ENCODE assay signal across 9 cellular contexts in genomic region chr17:80261895-80262279, GRCh38. TPM values are rescaled to one million over a fixed set of nuclear protein-coding genes. Genes with fewer than 3 reads are reported as not detected.
DNase-seq lines count a peak whose midpoint lies in the region; ATAC-seq and TF ChIP-seq lines count a peak whose summit lies in the region.
"Had no signal": no experiment of that assay in that cellular context is flagged by ENCODE, and none has a peak within 500 bp of the region (broad histone marks: within the 10 kb centered on the region; RNA-seq: fewer than 3 reads in every experiment).

No MANE protein-coding gene starts in this region.

- intact Hi-C loops in CD4-positive, alpha-beta T cell (cut with DNase I, micrococcal nuclease) = loop anchor here (2.0 to 10.0 kb wide), 3 partner anchors 43 to 1253 kb away; partner anchors contain the start of genes ACTG1 (in 1 of the 2) and EIF4A3 (in 1 of the 2)
- intact Hi-C loops in PC-3 (cut with micrococcal nuclease) = no loop called here

- POLR2A ChIA-PET in CD4-positive, alpha-beta T cell (lab: Charles Lee) = interaction anchor here (0.6 to 2.1 kb wide), 5 partner anchors 9 to 42 kb away, joined by 3 to 11 read pairs (median 3); partner anchors contain the start of genes SGSH and SLC26A11
- POLR2A ChIA-PET in PC-3 (lab: Charles Lee; ENCODE audit: unreplicated experiment) = no interaction called here

- H2BK12ac ChIP-seq in neuronal stem cell (ENCODE audit: low read length) = peak overlapping the region; percentile 4

- no peak overlapping the region for H3K14ac ChIP-seq in neuronal stem cell (ENCODE audit: low read length)

- H3K9me2 ChIP-seq in PC-3 (replicated peaks; ENCODE audit: low read length) = no peaks in the 10 kb centered on the region

- no peak overlapping the region for H3K23ac ChIP-seq in neuronal stem cell (ENCODE audit: low read depth, low read length, poor library complexity)

- no peak for DNase-seq in CD4-positive, alpha-beta T cell
- DNase-seq in PC-3 = no peak
- DNase-seq in endodermal cell = no peak
- DNase-seq in neuronal stem cell (ENCODE audit: low spot score) = no peak
- DNase-seq in DMS 273 treated with DMSO at 0.1 percent for 48 hours (lab: John Stamatoyannopoulos, UW) = no peak
- no peak for DNase-seq in D341Med (ENCODE audit: low spot score)
- DNase-seq in midbrain (lab: John Stamatoyannopoulos, UW) = no peak
- DNase-seq: NCI-H187 treated with DMSO at 0.1 percent for 48 hours had no signal

- peak overlapping the region; percentile 100 for H3K4me2 ChIP-seq in PC-3 (ENCODE audit: low read length)
- H3K4me2 ChIP-seq in neuronal stem cell (ENCODE audit: insufficient read depth, low read length, poor library complexity, severe bottlenecking) = peak overlapping the region; percentile 77

- 36 to 45% methylated on average over 7 to 8 of the region's 8 CpGs for WGBS in endodermal cell (ENCODE audit: insufficient coverage in 1 of 2, insufficient read length in 1 of 2), 2 experiments
- no CpG with 5 or more reads among the region's 8 CpGs for WGBS in neuronal stem cell (ENCODE audit: extremely low coverage in 2 of 2, insufficient read length in 2 of 2, insufficient replicate concordance in 1 of 2), 2 donors

- H3K27me3 Mint-ChIP-seq in CD4-positive, alpha-beta T cell = no peaks in the 10 kb centered on the region
- H3K27me3 Mint-ChIP-seq in endodermal cell (ENCODE audit: insufficient read depth) = no peaks in the 10 kb centered on the region

- no TSS peak for BruUV-seq in PC-3 (replicated peaks; lab: Mats Ljungman, UMichigan)

- peaks cover 26% of the 10 kb centered on the region for H3K79me2 ChIP-seq in PC-3 (ENCODE audit: low read length)

- peak overlapping the region; percentile 100 for H3K9ac ChIP-seq in PC-3 (ENCODE audit: low read length)
- peak overlapping the region; percentile 94 for H3K9ac ChIP-seq in endodermal cell (ENCODE audit: extremely low read depth, low read length, poor library complexity, severe bottlenecking)
- H3K9ac ChIP-seq in neuronal stem cell (ENCODE audit: low read depth, low read length, poor library complexity) = no peak overlapping the region

- no peak overlapping the region for H4K91ac ChIP-seq in neuronal stem cell (ENCODE audit: low read depth, low read length, poor library complexity)

- peak overlapping the region; percentile 57 for H3K4ac ChIP-seq in neuronal stem cell (ENCODE audit: low read length)

- H3K4me3 Mint-ChIP-seq in CD4-positive, alpha-beta T cell = peak overlapping the region; percentile 92
- peak overlapping the region; percentile 82 for H3K4me3 Mint-ChIP-seq in endodermal cell

- peaks cover 56% of the 10 kb centered on the region for H3K4me1 Mint-ChIP-seq in CD4-positive, alpha-beta T cell (ENCODE audit: low read depth)
- H3K4me1 Mint-ChIP-seq in endodermal cell = peaks cover 31% of the 10 kb centered on the region

- H4K8ac ChIP-seq in neuronal stem cell (ENCODE audit: low read depth, low read length) = no peak overlapping the region

- H3K36me3 Mint-ChIP-seq in CD4-positive, alpha-beta T cell (ENCODE audit: low read depth) = peaks cover 29% of the 10 kb centered on the region
- peaks cover 19% of the 10 kb centered on the region for H3K36me3 Mint-ChIP-seq in endodermal cell (ENCODE audit: low read depth)

- H2AK5ac ChIP-seq in neuronal stem cell (ENCODE audit: low read depth, low read length) = no peak overlapping the region

- H3K27me3 ChIP-seq in CD4-positive, alpha-beta T cell (ENCODE audit: control insufficient read depth, insufficient read depth, low read length) = no peaks in the 10 kb centered on the region
- H3K27me3 ChIP-seq in PC-3 (ENCODE audit: low read length) = no peaks in the 10 kb centered on the region
- H3K27me3 ChIP-seq in endodermal cell (ENCODE audit: control insufficient read depth, insufficient read depth, low read length, poor library complexity, severe bottlenecking) = no peaks in the 10 kb centered on the region
- no peaks in the 10 kb centered on the region for H3K27me3 ChIP-seq in neuronal stem cell (ENCODE audit: control insufficient read depth in 3 of 3, insufficient read depth in 3 of 3, low read depth in 1 of 3, low read length in 3 of 3)

- H2BK120ac ChIP-seq in neuronal stem cell (ENCODE audit: low read depth, low read length) = no peak overlapping the region

- no peaks in the 10 kb centered on the region for H3K9me3 Mint-ChIP-seq in CD4-positive, alpha-beta T cell
- H3K9me3 Mint-ChIP-seq in endodermal cell = no peaks in the 10 kb centered on the region

- no peak for ATAC-seq in CD4-positive, alpha-beta T cell (ENCODE audit: poor library complexity)
- ATAC-seq in PC-3 (no peak), GM21360 (IDR thresholded peaks at IDR 0.05; ENCODE audit: unreplicated experiment) (no peak)

- peaks cover 25% of the 10 kb centered on the region for H3K4me1 ChIP-seq in PC-3 (ENCODE audit: insufficient read depth, low read length)
- peaks cover 15% of the 10 kb centered on the region for H3K4me1 ChIP-seq in endodermal cell (ENCODE audit: control insufficient read depth, insufficient read depth, low read length)
- peaks cover 17 to 26% of the 10 kb centered on the region in 2 donors for H3K4me1 ChIP-seq in neuronal stem cell (ENCODE audit: control insufficient read depth in 2 of 2, insufficient read depth in 1 of 2, low read depth in 1 of 2, low read length in 2 of 2)

- H3K4me3 ChIP-seq in PC-3 (ENCODE audit: low read length) (peak overlapping the region; percentile 89), endodermal cell (ENCODE audit: low read length) (peak overlapping the region; percentile 84), neuronal stem cell (ENCODE audit: low read length in 2 of 2) (peak overlapping the region; percentile 57 to 87)

- H3K27ac ChIP-seq in CD4-positive, alpha-beta T cell (ENCODE audit: low read depth, low read length) = peak overlapping the region; percentile 97
- H3K27ac ChIP-seq in PC-3 (ENCODE audit: low read length) (peak overlapping the region; percentile 96), endodermal cell (ENCODE audit: low read depth, low read length) (peak overlapping the region; percentile 68), neuronal stem cell (replicated peaks; ENCODE audit: low read length) (peak overlapping the region; percentile 99)

- peak overlapping the region; percentile 94 for H3K27ac Mint-ChIP-seq in CD4-positive, alpha-beta T cell
- H3K27ac Mint-ChIP-seq in endodermal cell = peak overlapping the region; percentile 91

- peaks cover 4% of the 10 kb centered on the region for H3F3A ChIP-seq in PC-3 (ENCODE audit: low read length, unreplicated experiment)

- peaks cover 7% of the 10 kb centered on the region; the same call in 1 of the 2 replicates for H3K36me3 ChIP-seq in PC-3 (ENCODE audit: low read depth, low read length)
- peaks cover 22% of the 10 kb centered on the region for H3K36me3 ChIP-seq in endodermal cell (ENCODE audit: control insufficient read depth, insufficient read depth, low read length)
- H3K36me3 ChIP-seq in neuronal stem cell (replicated peaks in 1 of 2; ENCODE audit: control insufficient read depth in 2 of 2, insufficient read depth in 2 of 2, low read length in 2 of 2) = peaks cover 2 to 11% of the 10 kb centered on the region in 2 donors

- CTCF ChIA-PET in CD4-positive, alpha-beta T cell (lab: Charles Lee) = no interaction called here
- CTCF ChIA-PET in PC-3 (lab: Charles Lee) = no interaction called here

- peak overlapping the region; percentile 32 for H2BK5ac ChIP-seq in neuronal stem cell (ENCODE audit: low read length)

- H3K18ac ChIP-seq in neuronal stem cell (ENCODE audit: low read length) = peak overlapping the region; percentile 89

- H3K9me3 ChIP-seq in CD4-positive, alpha-beta T cell (ENCODE audit: control insufficient read depth, low read length) = no peaks in the 10 kb centered on the region
- H3K9me3 ChIP-seq in PC-3 (ENCODE audit: low read length) = no peaks in the 10 kb centered on the region
- H3K9me3 ChIP-seq in endodermal cell (ENCODE audit: control insufficient read depth, low read length) = no peaks in the 10 kb centered on the region
- H3K9me3 ChIP-seq in neuronal stem cell (replicated peaks in 1 of 2; ENCODE audit: control insufficient read depth in 2 of 2, insufficient read depth in 1 of 2, low read depth in 1 of 2, low read length in 2 of 2) = no peaks in the 10 kb centered on the region

- TF ChIP-seq CTCF in CD4-positive, alpha-beta T cell (IDR thresholded peaks at IDR 0.05) = no peak
- TF ChIP-seq CTCF in PC-3 (conservative IDR thresholded peaks at IDR 0.05; ENCODE audit: low read depth, low read length) = no peak
- TF ChIP-seq CTCF in endodermal cell (conservative IDR thresholded peaks at IDR 0.05) = no peak

- peaks cover 9% of the 10 kb centered on the region for H3K79me1 ChIP-seq in neuronal stem cell (ENCODE audit: low read depth, low read length)

- H2AFZ ChIP-seq in PC-3 (ENCODE audit: low read length) (peak overlapping the region; percentile 79; the same call in 1 of the 2 replicates), neuronal stem cell (ENCODE audit: low read length) (peak overlapping the region; percentile 79)

- peak overlapping the region; percentile 28 for H2BK15ac ChIP-seq in neuronal stem cell (ENCODE audit: low read length)

- no peaks in the 10 kb centered on the region for H4K20me1 ChIP-seq in PC-3 (ENCODE audit: low read length)

RNA-seq across cellular contexts. Expression of gene RNF213, which starts 1.2 kb away (rescaled TPM):
- total RNA-seq in CD4-positive, alpha-beta T cell = 100 to 1,000 TPM; 290 to 312 TPM
- total RNA-seq in PC-3 (2014; rRNA removed) (71.4 and 84.1 TPM in 2 replicates), endodermal cell (100 to 1,000 TPM in 1 of 2 donors, 10 to 100 TPM in 1; 98.8 to 136 TPM)
- 30.0 TPM for polyA plus RNA-seq in endodermal cell (2013, experiment 1 of 2)
- 28.2 TPM for polyA plus RNA-seq in endodermal cell (2013, experiment 2 of 2)
- polyA plus RNA-seq in neuronal stem cell (2013, experiment 1 of 2) = 17.4 TPM
- 18.4 TPM for polyA plus RNA-seq in neuronal stem cell (2013, experiment 2 of 2)

RNA-seq across cellular contexts. Expression of gene SLC26A11, which starts 41.7 kb away (rescaled TPM):
- total RNA-seq in CD4-positive, alpha-beta T cell = 10 to 100 TPM; 46.5 to 50.9 TPM
- total RNA-seq in PC-3 (2014; rRNA removed) (15.0 and 18.4 TPM in 2 replicates), endodermal cell (10 to 100 TPM; 43.7 to 48.2 TPM)
- 25.4 TPM for polyA plus RNA-seq in endodermal cell (2013, experiment 1 of 2)
- 25.1 TPM for polyA plus RNA-seq in endodermal cell (2013, experiment 2 of 2)
- polyA plus RNA-seq in neuronal stem cell (2013, experiment 1 of 2) = 14.4 TPM
- polyA plus RNA-seq in neuronal stem cell (2013, experiment 2 of 2) = 14.7 TPM

RNA-seq across cellular contexts. Expression of gene SGSH, which starts 41.8 kb away (rescaled TPM):
- 100 to 1,000 TPM in 1 of 2 experiments, 10 to 100 TPM in 1; 97.9 to 102 TPM for total RNA-seq in CD4-positive, alpha-beta T cell
- total RNA-seq in PC-3 (2014; rRNA removed) (15.3 and 16.6 TPM in 2 replicates), endodermal cell (10 to 100 TPM; 40.4 to 42.5 TPM)
- polyA plus RNA-seq in endodermal cell (2013, experiment 1 of 2) = 27.5 TPM
- polyA plus RNA-seq in endodermal cell (2013, experiment 2 of 2) = 21.8 TPM
- 8.1 TPM for polyA plus RNA-seq in neuronal stem cell (2013, experiment 1 of 2)
- 7.7 TPM for polyA plus RNA-seq in neuronal stem cell (2013, experiment 2 of 2)
